Comparison of ENCODE assay signal across 21 cellular contexts in the genomic region with DNA sequence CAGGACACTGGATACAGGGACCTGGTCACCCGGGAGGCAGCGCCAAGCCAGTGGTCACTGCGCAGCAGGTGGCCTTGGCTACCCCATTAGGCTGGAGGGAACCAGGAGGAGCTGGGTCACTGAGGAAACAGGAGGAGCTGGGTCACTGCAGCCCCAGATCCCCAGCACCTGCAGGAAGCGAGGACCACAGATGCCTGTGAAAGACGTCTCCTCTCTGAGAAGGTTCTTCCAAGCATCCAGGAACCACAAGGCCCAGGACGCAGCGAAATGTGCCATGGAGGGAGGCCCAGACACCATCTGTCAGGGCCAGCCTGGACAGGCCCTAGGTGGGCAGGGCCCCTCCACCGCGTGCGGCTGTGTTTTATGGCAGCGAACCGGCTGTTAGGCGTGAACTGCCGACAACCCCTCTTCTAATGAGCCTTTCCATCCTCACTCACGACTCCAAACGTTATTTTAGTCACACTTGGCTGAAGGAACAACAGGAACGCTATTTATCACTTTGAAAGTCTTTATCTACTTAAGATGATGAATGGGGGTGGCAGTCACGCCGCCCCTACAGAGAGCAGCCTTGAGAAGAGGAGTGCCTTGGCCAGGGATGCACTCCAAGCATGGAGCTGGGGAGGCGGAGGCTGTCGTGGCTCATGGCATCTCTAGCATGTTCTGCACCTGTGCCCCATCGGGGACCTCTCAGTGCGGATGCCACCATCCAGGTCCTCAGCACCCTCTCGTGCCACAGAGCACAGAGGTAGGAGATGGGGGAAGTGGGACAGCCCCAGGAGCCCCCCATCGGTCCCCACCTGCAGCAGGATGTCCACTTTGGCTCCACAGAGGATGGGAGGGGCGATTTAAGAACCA. TPM values are rescaled to one million over a fixed set of nuclear protein-coding genes. Genes with fewer than 3 reads are reported as not detected.
DNase-seq lines count a peak whose midpoint lies in the region; ATAC-seq and TF ChIP-seq lines count a peak whose summit lies in the region.
"Had no signal": no experiment of that assay in that cellular context is flagged by ENCODE, and none has a peak within 500 bp of the region (broad histone marks: within the 10 kb centered on the region; RNA-seq: fewer than 3 reads in every experiment).

No MANE protein-coding gene starts in this region.

- H3K4me1 ChIP-seq in osteoblast (ENCODE audit: insufficient read depth, low read length) (no peaks in the 10 kb centered on the region), body of pancreas (no peaks in the 10 kb centered on the region)
- H3K4me1 ChIP-seq: left lung had no signal

- intact Hi-C loops in body of pancreas (cut with DNase I) = no loop called here

- TF ChIP-seq CTCF in osteoblast (IDR thresholded peaks at IDR 0.05; ENCODE audit: extremely low read depth, low read depth, low read length) = no peak
- TF ChIP-seq CTCF in body of pancreas (IDR thresholded peaks at IDR 0.05) = no peak

- H3K27me3 ChIP-seq in osteoblast (ENCODE audit: insufficient read depth, low read length) (no peaks in the 10 kb centered on the region), body of pancreas (no peaks in the 10 kb centered on the region)
- H3K27me3 ChIP-seq: left lung had no signal

- no peak overlapping the region for H3K4me3 ChIP-seq in osteoblast (ENCODE audit: insufficient read depth, low read length)
- H3K4me3 ChIP-seq in body of pancreas = no peak overlapping the region
- H3K4me3 ChIP-seq: left lung, skin epidermis had no signal

- H3K36me3 ChIP-seq in osteoblast (ENCODE audit: insufficient read depth, low read length) (no peaks in the 10 kb centered on the region), body of pancreas (replicated peaks in 1 of 2; ENCODE audit: insufficient read depth in 1 of 2, low read depth in 2 of 2) (no peaks in the 10 kb centered on the region)
- H3K36me3 ChIP-seq: left lung had no signal

- DNase-seq in NCI-H1105 treated with DMSO at 0.1 percent for 48 hours (lab: John Stamatoyannopoulos, UW) (peak; percentile 22), NCI-H1105 (lab: John Stamatoyannopoulos, UW) (no peak), DMS79 treated with DMSO at 0.1 percent for 48 hours (lab: John Stamatoyannopoulos, UW) (peak; percentile 98), NCI-H69 (lab: John Stamatoyannopoulos, UW) (peak; percentile 76), osteoblast (ENCODE audit: insufficient read length, low spot score, missing footprints) (peak; percentile 49), body of pancreas (no peak)
- DNase-seq: activated CD4-positive, alpha-beta T cell treated with anti-CD3 and anti-CD28 coated beads for 36 hours; activated naive CD4-positive, alpha-beta T cell treated with Interleukin-2 at 50 U/mL for 16 hours; activated T-cell treated with anti-CD3 and anti-CD28 coated beads, Interleukin-2, amount 50 U/mL, for 4 hours; amniotic stem cell; Karpas-422; NCI-H2107; NCI-H774; SHP77 treated with DMSO at 0.1 percent for 48 hours; stimulated activated CD4-positive, alpha-beta T cell treated with anti-CD3 and anti-CD28 coated beads, Interleukin-4, amount 100 ng/mL, for 1 hour; stimulated activated naive CD4-positive, alpha-beta T cell had no signal

- H4K20me1 ChIP-seq in osteoblast (ENCODE audit: insufficient read depth, low read length) = peaks cover 4% of the 10 kb centered on the region

- H3K27ac ChIP-seq in osteoblast (ENCODE audit: low read depth, low read length) = no peak overlapping the region
- no peak overlapping the region for H3K27ac ChIP-seq in body of pancreas
- H3K27ac ChIP-seq: 22Rv1, left lung, skin epidermis had no signal

- no peak overlapping the region for H2AFZ ChIP-seq in osteoblast (ENCODE audit: low read length)

- no peaks in the 10 kb centered on the region for H3K9me3 ChIP-seq in osteoblast (ENCODE audit: low read depth, low read length)
- no peaks in the 10 kb centered on the region for H3K9me3 ChIP-seq in body of pancreas
- H3K9me3 ChIP-seq: left lung had no signal

- H3K79me2 ChIP-seq in osteoblast (ENCODE audit: insufficient read depth, low read length) = no peaks in the 10 kb centered on the region

- WGBS in body of pancreas, 2 donors = 85 to 86% methylated on average over 21 to 26 of the region's 26 CpGs

- H3K4me2 ChIP-seq in osteoblast (ENCODE audit: insufficient read depth, low read length) = no peak overlapping the region

- TF ChIP-seq POLR2A in body of pancreas (IDR thresholded peaks at IDR 0.05) = no peak

- no peak for ATAC-seq in HG03520 (IDR thresholded peaks at IDR 0.05; ENCODE audit: unreplicated experiment)
- no peak for ATAC-seq in body of pancreas
- ATAC-seq in HG03196 (IDR thresholded peaks at IDR 0.05; ENCODE audit: unreplicated experiment) = no peak
- ATAC-seq: activated CD4-positive, alpha-beta T cell treated with anti-CD3 and anti-CD28 coated beads for 36 hours; activated T-cell treated with anti-CD3 and anti-CD28 coated beads, Interleukin-2, amount 50 U/mL, for 4 hours; left lung had no signal

RNA-seq across cellular contexts. Expression of a gene that starts 53.3 kb away (rescaled TPM):
- total RNA-seq in osteoblast (31.5 and 35.5 TPM in 2 replicates), body of pancreas (10 to 100 TPM; 13.2 to 16.3 TPM)

Comparison
In these comparisons a context has a peak if more than half of its experiments do, and no peak if none do; other contexts are left out.
1. DNase-seq: peak in NCI-H1105 treated with DMSO at 0.1 percent for 48 hours (single experiment), DMS79 treated with DMSO at 0.1 percent for 48 hours (single experiment), NCI-H69 (single experiment) and osteoblast (single experiment); none in NCI-H1105 (single experiment) and body of pancreas (0 of 4).